In the genomic region with DNA sequence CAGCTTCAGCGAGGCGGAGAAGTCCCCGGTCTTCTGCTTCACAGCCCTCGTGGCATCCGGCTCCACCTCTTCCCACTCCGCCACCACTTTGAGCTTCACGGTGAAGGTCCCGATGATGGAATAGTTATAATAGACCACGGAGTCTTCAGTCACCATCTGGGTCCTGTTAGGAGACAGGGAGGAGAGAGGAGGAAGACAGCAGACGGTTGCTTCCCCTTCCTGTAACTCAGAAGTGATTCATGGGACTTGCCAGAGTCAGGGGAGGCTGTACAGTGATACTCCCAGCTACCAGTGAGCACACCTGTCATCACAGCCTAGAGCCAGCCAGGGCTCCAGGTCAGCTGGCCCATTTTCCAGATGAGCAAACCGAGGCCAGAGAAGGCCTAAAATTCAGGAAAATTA, we compare ENCODE assay signal across 1 cellular context.
TF ChIP-seq lines count a peak whose summit lies in the region.

No MANE protein-coding gene starts in this region.

TF ChIP-seq in K562, 482 proteins besides CTCF, POLR2A, EP300 and RAD21:
- TF ChIP-seq BCOR (IDR thresholded peaks at IDR 0.05) = peak; percentile 26; the same call in 1 of the 2 replicates
- TF ChIP-seq DNMT1 (IDR thresholded peaks at IDR 0.05) = no peak
- TF ChIP-seq RBM25 (IDR thresholded peaks at IDR 0.05; ENCODE audit: low read depth, low read length, severe bottlenecking) = peak; percentile 58
